23 cellular contexts compared by ENCODE assay signal in the genomic region with DNA sequence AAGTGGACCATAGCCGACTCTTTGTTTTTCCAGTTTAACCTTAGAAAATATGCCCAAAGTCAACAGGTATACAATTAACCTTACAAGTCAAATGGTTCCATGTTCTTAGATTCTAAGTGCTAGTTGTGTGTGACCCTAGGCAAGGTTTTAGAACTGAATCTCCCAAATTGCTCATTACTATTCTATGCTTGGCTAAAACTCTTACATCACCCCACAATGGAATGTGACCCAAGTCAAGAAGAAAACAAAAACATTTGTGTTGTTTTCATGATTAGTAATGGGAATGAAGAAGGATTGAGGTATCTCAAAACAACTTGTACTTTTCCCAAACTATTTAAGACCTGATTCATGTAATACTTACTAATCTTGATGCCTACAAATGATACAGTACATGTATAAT.
DNase-seq lines count a peak whose midpoint lies in the region; ATAC-seq and TF ChIP-seq lines count a peak whose summit lies in the region.
"Had no signal": no experiment of that assay in that cellular context is flagged by ENCODE, and none has a peak within 500 bp of the region (broad histone marks: within the 10 kb centered on the region; RNA-seq: fewer than 3 reads in every experiment).

No MANE protein-coding gene starts in this region.

- ATAC-seq in GM19452 (IDR thresholded peaks at IDR 0.05; ENCODE audit: unreplicated experiment) (no peak), GM21786 (IDR thresholded peaks at IDR 0.05; ENCODE audit: unreplicated experiment) (no peak)
- ATAC-seq: lower lobe of right lung had no signal

- H3K4me1 ChIP-seq in adipocyte (ENCODE audit: control insufficient read depth, insufficient read depth, low read length) (peaks cover 41% of the 10 kb centered on the region), skeletal muscle satellite cell (ENCODE audit: control insufficient read depth, insufficient read depth, low read length) (peaks cover 30% of the 10 kb centered on the region)

- no peak for TF ChIP-seq CTCF in fibroblast of villous mesenchyme (IDR thresholded peaks at IDR 0.05; ENCODE audit: insufficient read depth, low read depth, low read length)

- H3K9me3 ChIP-seq in adipocyte (ENCODE audit: control insufficient read depth, low read length): no peaks in the 10 kb centered on the region
- no peaks in the 10 kb centered on the region for H3K9me3 ChIP-seq in skeletal muscle satellite cell (replicated peaks; ENCODE audit: low read length)
- H3K9me3 ChIP-seq: lower lobe of right lung, neutrophil, thoracic aorta had no signal

- H3K36me3 ChIP-seq in adipocyte (ENCODE audit: control insufficient read depth, insufficient read depth, low read length, severe bottlenecking) (no peaks in the 10 kb centered on the region), skeletal muscle satellite cell (ENCODE audit: insufficient read depth, low read length) (no peaks in the 10 kb centered on the region)
- H3K36me3 ChIP-seq: lower lobe of right lung, neutrophil, thoracic aorta had no signal

- H3K4me3 ChIP-seq in adipocyte (ENCODE audit: low read length) (no peak overlapping the region), fibroblast of villous mesenchyme (ENCODE audit: low read depth, low read length) (no peak overlapping the region), skeletal muscle satellite cell (ENCODE audit: low read length) (no peak overlapping the region)
- H3K4me3 ChIP-seq: hepatocyte, lower lobe of right lung, thoracic aorta had no signal

- H3K9ac ChIP-seq in adipocyte (ENCODE audit: low read length) (no peak overlapping the region), skeletal muscle satellite cell (ENCODE audit: low read depth, low read length) (peak overlapping the region; percentile 32)

- H3K27me3 ChIP-seq in adipocyte (replicated peaks; ENCODE audit: control insufficient read depth, insufficient read depth, low read length) (no peaks in the 10 kb centered on the region), skeletal muscle satellite cell (ENCODE audit: control insufficient read depth, insufficient read depth, low read length) (no peaks in the 10 kb centered on the region)
- H3K27me3 ChIP-seq: hepatocyte, neutrophil had no signal

- H3K4me2 ChIP-seq in skeletal muscle satellite cell (ENCODE audit: low read length): peak overlapping the region; percentile 24
- H3K4me2 ChIP-seq: hepatocyte had no signal

- peak; percentile 72 for DNase-seq in GM04503 (ENCODE audit: low read depth)
- peak; percentile 50 for DNase-seq in adipocyte (ENCODE audit: low read depth)
- DNase-seq in fibroblast of villous mesenchyme (ENCODE audit: low read depth): peak; percentile 88
- no peak for DNase-seq in KG1 (lab: John Stamatoyannopoulos, UW)
- DNase-seq: activated CD4-positive, alpha-beta T cell treated with anti-CD3 and anti-CD28 coated beads, Interleukin-2, amount 50 U/mL, for 48 hours; activated effector memory CD4-positive, alpha-beta T cell treated with anti-CD3 and anti-CD28 coated beads, Interleukin-2, amount 50 U/mL, for 16 hours; AML-193; dermis blood vessel endothelial cell; DMS79; foreskin melanocyte; GOT3; lower lobe of right lung; MM.1S; NCI-H1436; NCI-H526; stimulated activated CD4-positive, alpha-beta T cell treated with anti-CD3 and anti-CD28 coated beads, Interleukin-4, amount 100 ng/mL, for 1 hour; stimulated activated naive CD4-positive, alpha-beta T cell treated with Interleukin-2 at 50 U/mL for 16 hours had no signal
